2 cellular contexts compared by ENCODE assay signal in the genomic region with DNA sequence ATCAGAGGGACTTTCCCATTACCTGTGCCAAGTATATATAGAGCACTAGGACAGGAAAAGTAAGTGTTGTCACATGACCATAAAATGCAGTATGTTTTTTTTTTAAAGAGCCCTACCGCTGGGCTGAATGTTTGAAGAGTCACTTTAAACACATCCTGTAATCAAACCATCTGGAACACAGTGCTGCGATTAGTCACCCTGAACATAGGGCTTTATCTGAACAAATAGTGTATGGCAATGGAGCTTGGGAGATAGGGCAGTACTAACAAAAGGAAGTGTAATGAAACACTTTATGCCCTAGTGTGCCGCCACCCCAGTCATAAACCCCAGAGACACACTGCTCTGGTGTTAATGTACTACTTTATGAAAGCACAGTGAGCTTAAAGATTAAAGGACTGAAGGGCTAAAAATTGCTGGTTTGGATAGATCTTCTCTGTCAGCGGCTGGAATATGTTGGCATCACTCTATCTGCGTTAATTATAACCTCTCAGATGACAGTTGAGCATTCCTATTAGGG.
TF ChIP-seq lines count a peak whose summit lies in the region.

No MANE protein-coding gene starts in this region.

TF ChIP-seq in GM23338, 12 proteins besides CTCF, POLR2A, EP300 and RAD21 (continued from another document and continues in another):
- TF ChIP-seq, protein P1, sequence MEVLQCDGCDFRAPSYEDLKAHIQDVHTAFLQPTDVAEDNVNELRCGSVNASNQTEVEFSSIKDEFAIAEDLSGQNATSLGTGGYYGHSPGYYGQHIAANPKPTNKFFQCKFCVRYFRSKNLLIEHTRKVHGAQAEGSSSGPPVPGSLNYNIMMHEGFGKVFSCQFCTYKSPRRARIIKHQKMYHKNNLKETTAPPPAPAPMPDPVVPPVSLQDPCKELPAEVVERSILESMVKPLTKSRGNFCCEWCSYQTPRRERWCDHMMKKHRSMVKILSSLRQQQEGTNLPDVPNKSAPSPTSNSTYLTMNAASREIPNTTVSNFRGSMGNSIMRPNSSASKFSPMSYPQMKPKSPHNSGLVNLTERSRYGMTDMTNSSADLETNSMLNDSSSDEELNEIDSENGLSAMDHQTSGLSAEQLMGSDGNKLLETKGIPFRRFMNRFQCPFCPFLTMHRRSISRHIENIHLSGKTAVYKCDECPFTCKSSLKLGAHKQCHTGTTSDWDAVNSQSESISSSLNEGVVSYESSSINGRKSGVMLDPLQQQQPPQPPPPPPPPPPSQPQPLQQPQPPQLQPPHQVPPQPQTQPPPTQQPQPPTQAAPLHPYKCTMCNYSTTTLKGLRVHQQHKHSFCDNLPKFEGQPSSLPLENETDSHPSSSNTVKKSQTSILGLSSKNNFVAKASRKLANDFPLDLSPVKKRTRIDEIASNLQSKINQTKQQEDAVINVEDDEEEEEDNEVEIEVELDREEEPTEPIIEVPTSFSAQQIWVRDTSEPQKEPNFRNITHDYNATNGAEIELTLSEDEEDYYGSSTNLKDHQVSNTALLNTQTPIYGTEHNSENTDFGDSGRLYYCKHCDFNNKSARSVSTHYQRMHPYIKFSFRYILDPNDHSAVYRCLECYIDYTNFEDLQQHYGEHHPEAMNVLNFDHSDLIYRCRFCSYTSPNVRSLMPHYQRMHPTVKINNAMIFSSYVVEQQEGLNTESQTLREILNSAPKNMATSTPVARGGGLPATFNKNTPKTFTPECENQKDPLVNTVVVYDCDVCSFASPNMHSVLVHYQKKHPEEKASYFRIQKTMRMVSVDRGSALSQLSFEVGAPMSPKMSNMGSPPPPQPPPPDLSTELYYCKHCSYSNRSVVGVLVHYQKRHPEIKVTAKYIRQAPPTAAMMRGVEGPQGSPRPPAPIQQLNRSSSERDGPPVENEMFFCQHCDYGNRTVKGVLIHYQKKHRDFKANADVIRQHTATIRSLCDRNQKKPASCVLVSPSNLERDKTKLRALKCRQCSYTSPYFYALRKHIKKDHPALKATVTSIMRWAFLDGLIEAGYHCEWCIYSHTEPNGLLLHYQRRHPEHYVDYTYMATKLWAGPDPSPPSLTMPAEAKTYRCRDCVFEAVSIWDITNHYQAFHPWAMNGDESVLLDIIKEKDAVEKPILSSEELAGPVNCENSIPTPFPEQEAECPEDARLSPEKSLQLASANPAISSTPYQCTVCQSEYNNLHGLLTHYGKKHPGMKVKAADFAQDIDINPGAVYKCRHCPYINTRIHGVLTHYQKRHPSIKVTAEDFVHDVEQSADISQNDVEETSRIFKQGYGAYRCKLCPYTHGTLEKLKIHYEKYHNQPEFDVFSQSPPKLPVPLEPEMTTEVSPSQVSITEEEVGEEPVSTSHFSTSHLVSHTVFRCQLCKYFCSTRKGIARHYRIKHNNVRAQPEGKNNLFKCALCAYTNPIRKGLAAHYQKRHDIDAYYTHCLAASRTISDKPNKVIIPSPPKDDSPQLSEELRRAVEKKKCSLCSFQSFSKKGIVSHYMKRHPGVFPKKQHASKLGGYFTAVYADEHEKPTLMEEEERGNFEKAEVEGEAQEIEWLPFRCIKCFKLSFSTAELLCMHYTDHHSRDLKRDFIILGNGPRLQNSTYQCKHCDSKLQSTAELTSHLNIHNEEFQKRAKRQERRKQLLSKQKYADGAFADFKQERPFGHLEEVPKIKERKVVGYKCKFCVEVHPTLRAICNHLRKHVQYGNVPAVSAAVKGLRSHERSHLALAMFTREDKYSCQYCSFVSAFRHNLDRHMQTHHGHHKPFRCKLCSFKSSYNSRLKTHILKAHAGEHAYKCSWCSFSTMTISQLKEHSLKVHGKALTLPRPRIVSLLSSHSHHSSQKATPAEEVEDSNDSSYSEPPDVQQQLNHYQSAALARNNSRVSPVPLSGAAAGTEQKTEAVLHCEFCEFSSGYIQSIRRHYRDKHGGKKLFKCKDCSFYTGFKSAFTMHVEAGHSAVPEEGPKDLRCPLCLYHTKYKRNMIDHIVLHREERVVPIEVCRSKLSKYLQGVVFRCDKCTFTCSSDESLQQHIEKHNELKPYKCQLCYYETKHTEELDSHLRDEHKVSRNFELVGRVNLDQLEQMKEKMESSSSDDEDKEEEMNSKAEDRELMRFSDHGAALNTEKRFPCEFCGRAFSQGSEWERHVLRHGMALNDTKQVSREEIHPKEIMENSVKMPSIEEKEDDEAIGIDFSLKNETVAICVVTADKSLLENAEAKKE (CRISPR knock-in tag; IDR thresholded peaks at IDR 0.05) = no peak
- no peak for TF ChIP-seq ZNF331 (CRISPR knock-in tag; IDR thresholded peaks at IDR 0.05; ENCODE audit: low read depth)
- no peak for TF ChIP-seq JUNB (IDR thresholded peaks at IDR 0.05; ENCODE audit: unreplicated experiment)
- no peak for TF ChIP-seq NANOG (IDR thresholded peaks at IDR 0.05; ENCODE audit: borderline replicate concordance)
- TF ChIP-seq POLR2AphosphoS5 (IDR thresholded peaks at IDR 0.05; ENCODE audit: low read depth) = no peak
- TF ChIP-seq CREB1 (CRISPR knock-in tag; IDR thresholded peaks at IDR 0.05; ENCODE audit: low read depth) = no peak
- TF ChIP-seq, protein P2, sequence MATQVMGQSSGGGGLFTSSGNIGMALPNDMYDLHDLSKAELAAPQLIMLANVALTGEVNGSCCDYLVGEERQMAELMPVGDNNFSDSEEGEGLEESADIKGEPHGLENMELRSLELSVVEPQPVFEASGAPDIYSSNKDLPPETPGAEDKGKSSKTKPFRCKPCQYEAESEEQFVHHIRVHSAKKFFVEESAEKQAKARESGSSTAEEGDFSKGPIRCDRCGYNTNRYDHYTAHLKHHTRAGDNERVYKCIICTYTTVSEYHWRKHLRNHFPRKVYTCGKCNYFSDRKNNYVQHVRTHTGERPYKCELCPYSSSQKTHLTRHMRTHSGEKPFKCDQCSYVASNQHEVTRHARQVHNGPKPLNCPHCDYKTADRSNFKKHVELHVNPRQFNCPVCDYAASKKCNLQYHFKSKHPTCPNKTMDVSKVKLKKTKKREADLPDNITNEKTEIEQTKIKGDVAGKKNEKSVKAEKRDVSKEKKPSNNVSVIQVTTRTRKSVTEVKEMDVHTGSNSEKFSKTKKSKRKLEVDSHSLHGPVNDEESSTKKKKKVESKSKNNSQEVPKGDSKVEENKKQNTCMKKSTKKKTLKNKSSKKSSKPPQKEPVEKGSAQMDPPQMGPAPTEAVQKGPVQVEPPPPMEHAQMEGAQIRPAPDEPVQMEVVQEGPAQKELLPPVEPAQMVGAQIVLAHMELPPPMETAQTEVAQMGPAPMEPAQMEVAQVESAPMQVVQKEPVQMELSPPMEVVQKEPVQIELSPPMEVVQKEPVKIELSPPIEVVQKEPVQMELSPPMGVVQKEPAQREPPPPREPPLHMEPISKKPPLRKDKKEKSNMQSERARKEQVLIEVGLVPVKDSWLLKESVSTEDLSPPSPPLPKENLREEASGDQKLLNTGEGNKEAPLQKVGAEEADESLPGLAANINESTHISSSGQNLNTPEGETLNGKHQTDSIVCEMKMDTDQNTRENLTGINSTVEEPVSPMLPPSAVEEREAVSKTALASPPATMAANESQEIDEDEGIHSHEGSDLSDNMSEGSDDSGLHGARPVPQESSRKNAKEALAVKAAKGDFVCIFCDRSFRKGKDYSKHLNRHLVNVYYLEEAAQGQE (IDR thresholded peaks at IDR 0.05; ENCODE audit: unreplicated experiment) = no peak
- no peak for TF ChIP-seq EZH2 (IDR thresholded peaks at IDR 0.05; ENCODE audit: low read depth, unreplicated experiment)
- TF ChIP-seq, protein P3, sequence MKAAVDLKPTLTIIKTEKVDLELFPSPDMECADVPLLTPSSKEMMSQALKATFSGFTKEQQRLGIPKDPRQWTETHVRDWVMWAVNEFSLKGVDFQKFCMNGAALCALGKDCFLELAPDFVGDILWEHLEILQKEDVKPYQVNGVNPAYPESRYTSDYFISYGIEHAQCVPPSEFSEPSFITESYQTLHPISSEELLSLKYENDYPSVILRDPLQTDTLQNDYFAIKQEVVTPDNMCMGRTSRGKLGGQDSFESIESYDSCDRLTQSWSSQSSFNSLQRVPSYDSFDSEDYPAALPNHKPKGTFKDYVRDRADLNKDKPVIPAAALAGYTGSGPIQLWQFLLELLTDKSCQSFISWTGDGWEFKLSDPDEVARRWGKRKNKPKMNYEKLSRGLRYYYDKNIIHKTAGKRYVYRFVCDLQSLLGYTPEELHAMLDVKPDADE (IDR thresholded peaks at IDR 0.05) = no peak

TF ChIP-seq in HepG2, 621 proteins besides CTCF, POLR2A, EP300 and RAD21 (continued from another document and continues in another):
- TF ChIP-seq, protein P4, sequence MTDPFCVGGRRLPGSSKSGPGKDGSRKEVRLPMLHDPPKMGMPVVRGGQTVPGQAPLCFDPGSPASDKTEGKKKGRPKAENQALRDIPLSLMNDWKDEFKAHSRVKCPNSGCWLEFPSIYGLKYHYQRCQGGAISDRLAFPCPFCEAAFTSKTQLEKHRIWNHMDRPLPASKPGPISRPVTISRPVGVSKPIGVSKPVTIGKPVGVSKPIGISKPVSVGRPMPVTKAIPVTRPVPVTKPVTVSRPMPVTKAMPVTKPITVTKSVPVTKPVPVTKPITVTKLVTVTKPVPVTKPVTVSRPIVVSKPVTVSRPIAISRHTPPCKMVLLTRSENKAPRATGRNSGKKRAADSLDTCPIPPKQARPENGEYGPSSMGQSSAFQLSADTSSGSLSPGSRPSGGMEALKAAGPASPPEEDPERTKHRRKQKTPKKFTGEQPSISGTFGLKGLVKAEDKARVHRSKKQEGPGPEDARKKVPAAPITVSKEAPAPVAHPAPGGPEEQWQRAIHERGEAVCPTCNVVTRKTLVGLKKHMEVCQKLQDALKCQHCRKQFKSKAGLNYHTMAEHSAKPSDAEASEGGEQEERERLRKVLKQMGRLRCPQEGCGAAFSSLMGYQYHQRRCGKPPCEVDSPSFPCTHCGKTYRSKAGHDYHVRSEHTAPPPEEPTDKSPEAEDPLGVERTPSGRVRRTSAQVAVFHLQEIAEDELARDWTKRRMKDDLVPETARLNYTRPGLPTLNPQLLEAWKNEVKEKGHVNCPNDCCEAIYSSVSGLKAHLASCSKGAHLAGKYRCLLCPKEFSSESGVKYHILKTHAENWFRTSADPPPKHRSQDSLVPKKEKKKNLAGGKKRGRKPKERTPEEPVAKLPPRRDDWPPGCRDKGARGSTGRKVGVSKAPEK (CRISPR knock-in tag; IDR thresholded peaks at IDR 0.05; ENCODE audit: borderline replicate concordance) = no peak
- TF ChIP-seq YY1 (IDR thresholded peaks at IDR 0.05; ENCODE audit: insufficient read depth, insufficient replicate concordance, low read depth, low read length) (no peak), ZNF296 (CRISPR knock-in tag; conservative IDR thresholded peaks at IDR 0.05) (no peak), REXO4 (CRISPR knock-in tag; IDR thresholded peaks at IDR 0.05; ENCODE audit: borderline replicate concordance) (no peak), BORCS8-MEF2B (CRISPR knock-in tag; IDR thresholded peaks at IDR 0.05) (no peak), ZBTB42 (CRISPR knock-in tag; IDR thresholded peaks at IDR 0.05) (no peak), ZEB1 (IDR thresholded peaks at IDR 0.05; ENCODE audit: insufficient replicate concordance, low read depth) (no peak), ZNF737 (CRISPR knock-in tag; IDR thresholded peaks at IDR 0.05; ENCODE audit: borderline replicate concordance) (no peak), HOXA7 (CRISPR knock-in tag; IDR thresholded peaks at IDR 0.05) (no peak), MZF1 (CRISPR knock-in tag; IDR thresholded peaks at IDR 0.05; ENCODE audit: borderline replicate concordance) (no peak), SRY (CRISPR knock-in tag; IDR thresholded peaks at IDR 0.05) (no peak; the same call in 1 of the 2 replicates), MTF2 (CRISPR knock-in tag; IDR thresholded peaks at IDR 0.05; ENCODE audit: borderline replicate concordance) (no peak), ZNF24 (IDR thresholded peaks at IDR 0.05) (no peak), SMARCE1 (IDR thresholded peaks at IDR 0.05; ENCODE audit: borderline replicate concordance) (no peak), SMAD9 (CRISPR knock-in tag; IDR thresholded peaks at IDR 0.05) (no peak), ZNF883 (CRISPR knock-in tag; IDR thresholded peaks at IDR 0.05; ENCODE audit: not compliant biosample characterization) (no peak), ZNF543 (CRISPR knock-in tag; IDR thresholded peaks at IDR 0.05) (no peak), NBN (conservative IDR thresholded peaks at IDR 0.05) (no peak), ZNF256 (CRISPR knock-in tag; conservative IDR thresholded peaks at IDR 0.05) (no peak), ZNF616 (CRISPR knock-in tag; IDR thresholded peaks at IDR 0.05; ENCODE audit: low read depth) (no peak), POLR2AphosphoS2 (IDR thresholded peaks at IDR 0.05; ENCODE audit: low read depth, low read length) (no peak), U2AF2 (IDR thresholded peaks at IDR 0.05; ENCODE audit: low read depth, low read length) (no peak), ZNF138 (CRISPR knock-in tag; IDR thresholded peaks at IDR 0.05; ENCODE audit: low read depth) (no peak), HMG20B (CRISPR knock-in tag; conservative IDR thresholded peaks at IDR 0.05) (peak; percentile 71), MTF1 (CRISPR knock-in tag; IDR thresholded peaks at IDR 0.05) (no peak), MEF2D (CRISPR knock-in tag; IDR thresholded peaks at IDR 0.05) (peak; percentile 55; the same call in 1 of the 2 replicates), ZNF101 (CRISPR knock-in tag; IDR thresholded peaks at IDR 0.05; ENCODE audit: borderline replicate concordance, low read depth) (no peak)
- TF ChIP-seq, protein P5, sequence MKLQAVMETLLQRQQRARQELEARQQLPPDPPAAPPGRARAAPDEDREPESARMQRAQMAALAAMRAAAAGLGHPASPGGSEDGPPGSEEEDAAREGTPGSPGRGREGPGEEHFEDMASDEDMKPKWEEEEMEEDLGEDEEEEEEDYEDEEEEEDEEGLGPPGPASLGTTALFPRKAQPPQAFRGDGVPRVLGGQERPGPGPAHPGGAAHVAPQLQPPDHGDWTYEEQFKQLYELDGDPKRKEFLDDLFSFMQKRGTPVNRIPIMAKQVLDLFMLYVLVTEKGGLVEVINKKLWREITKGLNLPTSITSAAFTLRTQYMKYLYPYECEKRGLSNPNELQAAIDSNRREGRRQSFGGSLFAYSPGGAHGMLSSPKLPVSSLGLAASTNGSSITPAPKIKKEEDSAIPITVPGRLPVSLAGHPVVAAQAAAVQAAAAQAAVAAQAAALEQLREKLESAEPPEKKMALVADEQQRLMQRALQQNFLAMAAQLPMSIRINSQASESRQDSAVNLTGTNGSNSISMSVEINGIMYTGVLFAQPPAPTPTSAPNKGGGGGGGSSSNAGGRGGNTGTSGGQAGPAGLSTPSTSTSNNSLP (IDR thresholded peaks at IDR 0.05; ENCODE audit: low read depth, low read length) = peak; percentile 92
- TF ChIP-seq, protein P6, sequence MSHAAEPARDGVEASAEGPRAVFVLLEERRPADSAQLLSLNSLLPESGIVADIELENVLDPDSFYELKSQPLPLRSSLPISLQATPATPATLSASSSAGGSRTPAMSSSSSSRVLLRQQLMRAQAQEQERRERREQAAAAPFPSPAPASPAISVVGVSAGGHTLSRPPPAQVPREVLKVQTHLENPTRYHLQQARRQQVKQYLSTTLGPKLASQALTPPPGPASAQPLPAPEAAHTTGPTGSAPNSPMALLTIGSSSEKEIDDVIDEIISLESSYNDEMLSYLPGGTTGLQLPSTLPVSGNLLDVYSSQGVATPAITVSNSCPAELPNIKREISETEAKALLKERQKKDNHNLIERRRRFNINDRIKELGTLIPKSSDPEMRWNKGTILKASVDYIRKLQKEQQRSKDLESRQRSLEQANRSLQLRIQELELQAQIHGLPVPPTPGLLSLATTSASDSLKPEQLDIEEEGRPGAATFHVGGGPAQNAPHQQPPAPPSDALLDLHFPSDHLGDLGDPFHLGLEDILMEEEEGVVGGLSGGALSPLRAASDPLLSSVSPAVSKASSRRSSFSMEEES (CRISPR knock-in tag; IDR thresholded peaks at IDR 0.05) = peak; percentile 83
- TF ChIP-seq, protein P7, sequence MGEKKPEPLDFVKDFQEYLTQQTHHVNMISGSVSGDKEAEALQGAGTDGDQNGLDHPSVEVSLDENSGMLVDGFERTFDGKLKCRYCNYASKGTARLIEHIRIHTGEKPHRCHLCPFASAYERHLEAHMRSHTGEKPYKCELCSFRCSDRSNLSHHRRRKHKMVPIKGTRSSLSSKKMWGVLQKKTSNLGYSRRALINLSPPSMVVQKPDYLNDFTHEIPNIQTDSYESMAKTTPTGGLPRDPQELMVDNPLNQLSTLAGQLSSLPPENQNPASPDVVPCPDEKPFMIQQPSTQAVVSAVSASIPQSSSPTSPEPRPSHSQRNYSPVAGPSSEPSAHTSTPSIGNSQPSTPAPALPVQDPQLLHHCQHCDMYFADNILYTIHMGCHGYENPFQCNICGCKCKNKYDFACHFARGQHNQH (CRISPR knock-in tag; IDR thresholded peaks at IDR 0.05) = no peak
